In the genomic region with DNA sequence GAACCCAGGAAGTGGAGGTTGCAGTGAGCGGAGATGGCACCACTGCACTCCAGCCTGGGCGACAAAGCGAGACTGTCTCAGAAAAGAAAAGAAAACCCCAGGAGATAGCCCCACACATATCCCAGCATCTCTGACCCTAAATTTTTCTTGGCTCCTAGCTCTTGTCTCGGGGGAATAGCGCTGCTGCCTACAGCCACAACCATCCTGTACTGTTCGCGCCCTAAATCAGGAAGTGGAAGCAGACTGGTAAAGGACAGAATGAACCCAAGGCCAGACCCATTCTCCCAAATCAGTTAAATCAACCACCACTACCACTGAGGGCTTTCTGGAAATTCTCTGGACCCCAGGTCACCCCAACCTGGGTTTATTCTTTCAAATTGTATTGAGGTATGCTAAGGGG, we compare ENCODE assay signal across 9 cellular contexts. TPM values are rescaled to one million over a fixed set of nuclear protein-coding genes. Genes with fewer than 3 reads are reported as not detected.
DNase-seq lines count a peak whose midpoint lies in the region; TF ChIP-seq lines count a peak whose summit lies in the region.
"Had no signal": no experiment of that assay in that cellular context is flagged by ENCODE, and none has a peak within 500 bp of the region (broad histone marks: within the 10 kb centered on the region; RNA-seq: fewer than 3 reads in every experiment).

No MANE protein-coding gene starts in this region.

- H3K36me3 ChIP-seq in NT2/D1 (ENCODE audit: insufficient read depth, insufficient read length, low read length) (peaks cover 36% of the 10 kb centered on the region), endocrine pancreas (ENCODE audit: control insufficient read depth, insufficient read depth, low read length) (peaks cover 4% of the 10 kb centered on the region), parathyroid adenoma (ENCODE audit: control insufficient read depth, insufficient read depth, low read length) (no peaks in the 10 kb centered on the region)

- H3K79me2 ChIP-seq in parathyroid adenoma: peaks cover 50% of the 10 kb centered on the region

- no peak overlapping the region for H2AFZ ChIP-seq in parathyroid adenoma

- DNase-seq in GF-D8 (lab: John Stamatoyannopoulos, UW) (peak; percentile 12), NT2/D1 (ENCODE audit: low read depth, low spot score) (no peak), pons (ENCODE audit: low spot score) (no peak), COLO829 (ENCODE audit: low spot score) (no peak), mesenteric fat pad (ENCODE audit: low spot score) (no peak), DMS114 treated with DMSO at 0.1 percent for 48 hours (lab: John Stamatoyannopoulos, UW; ENCODE audit: unreplicated experiment) (no peak)
- DNase-seq: SW 1271 had no signal

- no peaks in the 10 kb centered on the region for H3K27me3 ChIP-seq in NT2/D1 (ENCODE audit: insufficient read depth, insufficient read length)
- no peaks in the 10 kb centered on the region for H3K27me3 ChIP-seq in endocrine pancreas (ENCODE audit: control insufficient read depth, insufficient read depth, low read length)
- no peaks in the 10 kb centered on the region for H3K27me3 ChIP-seq in parathyroid adenoma (ENCODE audit: control insufficient read depth, insufficient read depth, low read length)

- peak overlapping the region; percentile 72 for H3K4me3 ChIP-seq in NT2/D1 (ENCODE audit: insufficient read length, low read depth)
- peak overlapping the region; percentile 79 for H3K4me3 ChIP-seq in endocrine pancreas (ENCODE audit: control insufficient read depth, insufficient read depth, low read length)
- peak overlapping the region; percentile 89 for H3K4me3 ChIP-seq in parathyroid adenoma (ENCODE audit: low read depth, low read length)

- H3K4me1 ChIP-seq in NT2/D1 (ENCODE audit: insufficient read depth, insufficient read length): peaks cover 4% of the 10 kb centered on the region
- peaks cover 9% of the 10 kb centered on the region for H3K4me1 ChIP-seq in endocrine pancreas (ENCODE audit: control insufficient read depth, insufficient read depth, low read length)
- H3K4me1 ChIP-seq in parathyroid adenoma: peaks cover 20% of the 10 kb centered on the region

- peak overlapping the region; percentile 95 for H3K4me2 ChIP-seq in parathyroid adenoma (ENCODE audit: low read length)

- H3K9ac ChIP-seq in NT2/D1 (ENCODE audit: insufficient read length, low read depth) (peak overlapping the region; percentile 84), endocrine pancreas (ENCODE audit: control insufficient read depth, insufficient read depth, low read length) (peak overlapping the region; percentile 93), parathyroid adenoma (no peak overlapping the region)

- no peaks in the 10 kb centered on the region for H3K9me3 ChIP-seq in NT2/D1 (ENCODE audit: insufficient read depth, low read length)
- H3K9me3 ChIP-seq in endocrine pancreas (ENCODE audit: control insufficient read depth, low read length): no peaks in the 10 kb centered on the region
- no peaks in the 10 kb centered on the region for H3K9me3 ChIP-seq in parathyroid adenoma (ENCODE audit: control insufficient read depth, low read length)

- no peak for TF ChIP-seq CTCF in parathyroid adenoma (IDR thresholded peaks at IDR 0.05)

- H3K27ac ChIP-seq in parathyroid adenoma: no peak overlapping the region

RNA-seq across cellular contexts. Expression of a gene that starts 1.7 kb away (rescaled TPM):
- 120 TPM for total RNA-seq in mesenteric fat pad

RNA-seq across cellular contexts. Expression of a gene that starts 2.2 kb away (rescaled TPM):
- 44.1 TPM for total RNA-seq in mesenteric fat pad

RNA-seq across cellular contexts. Expression of a gene that starts 7.6 kb away (rescaled TPM):
- 468 TPM for total RNA-seq in mesenteric fat pad

RNA-seq across cellular contexts. Expression of a gene that starts 10.6 kb away (rescaled TPM):
- 47.4 TPM for total RNA-seq in mesenteric fat pad

RNA-seq across cellular contexts. Expression of a gene that starts 12.4 kb away (rescaled TPM):
- total RNA-seq in mesenteric fat pad: 5.6 TPM
